18 cellular contexts compared by ENCODE assay signal in genomic region chr21:28974531-28975227, GRCh38. TPM values are rescaled to one million over a fixed set of nuclear protein-coding genes. Genes with fewer than 3 reads are reported as not detected.
A peak's percentile ranks its signal among the peaks of the same experiment; 100 is the strongest.
DNase-seq lines count a peak whose midpoint lies in the region; ATAC-seq and TF ChIP-seq lines count a peak whose summit lies in the region.
"Had no signal": no experiment of that assay in that cellular context is flagged by ENCODE, and none has a peak within 500 bp of the region (broad histone marks: within the 10 kb centered on the region; RNA-seq: fewer than 3 reads in every experiment).

No MANE protein-coding gene starts in this region.

- H3K9me3 ChIP-seq in psoas muscle (no peaks in the 10 kb centered on the region), suprapubic skin (no peaks in the 10 kb centered on the region), endodermal cell (ENCODE audit: control insufficient read depth, low read length) (peaks cover 6% of the 10 kb centered on the region)
- H3K9me3 ChIP-seq: A549 had no signal

- 79 to 88% (median 85%) methylated on average over 6 of the region's 6 CpGs for WGBS in psoas muscle, 3 donors
- WGBS in suprapubic skin, result 90% methylated on average over 6 of the region's 6 CpGs
- WGBS in endodermal cell (ENCODE audit: insufficient coverage in 1 of 2, insufficient read length in 1 of 2), 2 experiments, result 98 to 100% methylated on average over 2 to 5 of the region's 6 CpGs

- H3K27ac Mint-ChIP-seq in HFFc6, result peak overlapping the region; percentile 83
- H3K27ac Mint-ChIP-seq in endodermal cell, result no peak overlapping the region
- H3K27ac Mint-ChIP-seq: H9 had no signal

- H3K27me3 Mint-ChIP-seq in HFFc6 (ENCODE audit: insufficient read depth), result no peaks in the 10 kb centered on the region; the same call in 1 of the 2 replicates
- H3K27me3 Mint-ChIP-seq in endodermal cell (ENCODE audit: insufficient read depth), result no peaks in the 10 kb centered on the region

- H3K27ac ChIP-seq in psoas muscle, result peak overlapping the region; percentile 73
- no peak overlapping the region for H3K27ac ChIP-seq in suprapubic skin
- no peak overlapping the region for H3K27ac ChIP-seq in endodermal cell (ENCODE audit: low read depth, low read length)
- H3K27ac ChIP-seq: A549, C4-2B, PC-9 had no signal

- intact Hi-C loops in psoas muscle (cut with DNase I), result no loop called here

- H3K9ac ChIP-seq in endodermal cell (ENCODE audit: extremely low read depth, low read length, poor library complexity, severe bottlenecking), result no peak overlapping the region

- H3K36me3 ChIP-seq in psoas muscle (ENCODE audit: insufficient read depth in 1 of 2, low read depth in 1 of 2), result peaks cover 3 to 77% of the 10 kb centered on the region in 2 donors
- H3K36me3 ChIP-seq in suprapubic skin, result peaks cover 67% of the 10 kb centered on the region
- peaks cover 56% of the 10 kb centered on the region for H3K36me3 ChIP-seq in endodermal cell (ENCODE audit: control insufficient read depth, insufficient read depth, low read length)

- no peak for TF ChIP-seq POLR2A in suprapubic skin (IDR thresholded peaks at IDR 0.05)

- H3K4me1 Mint-ChIP-seq in HFFc6 (ENCODE audit: low read depth) (peaks cover 34% of the 10 kb centered on the region), endodermal cell (no peaks in the 10 kb centered on the region)
- H3K4me1 Mint-ChIP-seq: H9 had no signal

- peaks cover 23% of the 10 kb centered on the region for H3K4me1 ChIP-seq in psoas muscle
- H3K4me1 ChIP-seq in suprapubic skin, result no peaks in the 10 kb centered on the region
- no peaks in the 10 kb centered on the region for H3K4me1 ChIP-seq in endodermal cell (ENCODE audit: control insufficient read depth, insufficient read depth, low read length)
- H3K4me1 ChIP-seq: A549 had no signal

- H3K27me3 ChIP-seq in psoas muscle (ENCODE audit: insufficient read depth in 3 of 3, low read length in 2 of 3) (no peaks in the 10 kb centered on the region), suprapubic skin (no peaks in the 10 kb centered on the region), endodermal cell (ENCODE audit: control insufficient read depth, insufficient read depth, low read length, poor library complexity, severe bottlenecking) (no peaks in the 10 kb centered on the region)

- TF ChIP-seq EP300 in suprapubic skin (IDR thresholded peaks at IDR 0.05), result no peak

- DNase-seq in AG08395 (ENCODE audit: low spot score) (peak; percentile 4), HFFc6 (no peak), fibroblast of peridontal ligament (ENCODE audit: extremely low read depth) (peak; percentile 31), psoas muscle (no peak), suprapubic skin (ENCODE audit: low spot score in 2 of 2) (no peak), endodermal cell (no peak), NCI-H524 treated with DMSO at 0.1 percent for 48 hours (lab: John Stamatoyannopoulos, UW) (no peak)
- DNase-seq: COR-L47, H9, MV-4-11, NCI-H1417, NCI-H187 treated with DMSO at 0.1 percent for 48 hours, NCI-H2171, NCI-H446, PC-9 had no signal

- H3K36me3 Mint-ChIP-seq in HFFc6 (ENCODE audit: low read depth), result peaks cover 41% of the 10 kb centered on the region
- H3K36me3 Mint-ChIP-seq in endodermal cell (ENCODE audit: low read depth), result peaks cover 55% of the 10 kb centered on the region

- no peak for ATAC-seq in psoas muscle
- no peak for ATAC-seq in HG02798 (IDR thresholded peaks at IDR 0.05; ENCODE audit: poor library complexity, unreplicated experiment)
- ATAC-seq: A549 had no signal

- no peak for TF ChIP-seq CTCF in HFFc6 (IDR thresholded peaks at IDR 0.05)
- no peak for TF ChIP-seq CTCF in psoas muscle (IDR thresholded peaks at IDR 0.05)
- TF ChIP-seq CTCF in suprapubic skin (IDR thresholded peaks at IDR 0.05), result no peak
- TF ChIP-seq CTCF in endodermal cell (conservative IDR thresholded peaks at IDR 0.05), result no peak

- H3K4me3 ChIP-seq in psoas muscle, result no peak overlapping the region
- no peak overlapping the region for H3K4me3 ChIP-seq in suprapubic skin
- no peak overlapping the region for H3K4me3 ChIP-seq in endodermal cell (ENCODE audit: low read length)
- H3K4me3 ChIP-seq: A549, PC-9 had no signal

- H3K9me3 Mint-ChIP-seq in HFFc6 (no peaks in the 10 kb centered on the region), endodermal cell (peaks cover 3% of the 10 kb centered on the region)
- H3K9me3 Mint-ChIP-seq: H9 had no signal

- H3K4me3 Mint-ChIP-seq in HFFc6, result no peak overlapping the region
- H3K4me3 Mint-ChIP-seq in endodermal cell, result no peak overlapping the region
- H3K4me3 Mint-ChIP-seq: H9 had no signal

RNA-seq across cellular contexts. Expression of gene LTN1, which starts 18.0 kb away (rescaled TPM):
- 10 to 100 TPM; 19.8 to 23.4 (median 20.8) TPM for total RNA-seq in HFFc6 (2021; fragmentation: NEBNext Ultra II Directional; extraction: Animal tissue kit (Norgen Biotek cat#: 25700))
- total RNA-seq in psoas muscle (10 to 100 TPM; 17.8 to 22.2 (median 19.2) TPM), suprapubic skin (10 to 100 TPM; 19.0 to 42.9 (median 23.9) TPM), endodermal cell (10 to 100 TPM; 19.8 to 21.8 TPM)
- 10 to 100 TPM in 1 of 3 donors, 1 to 10 TPM in 2; 5.7 to 16.0 (median 6.8) TPM for polyA plus RNA-seq in psoas muscle
- 21.6 TPM for polyA plus RNA-seq in endodermal cell (2013, experiment 1 of 2)
- polyA plus RNA-seq in endodermal cell (2013, experiment 2 of 2), result 20.5 TPM

RNA-seq across cellular contexts. Expression of gene RWDD2B, which starts 44.5 kb away (rescaled TPM):
- total RNA-seq in HFFc6 (2021; fragmentation: NEBNext Ultra II Directional; extraction: Animal tissue kit (Norgen Biotek cat#: 25700)), result 10 to 100 TPM; 30.0 to 34.5 (median 31.1) TPM
- total RNA-seq in psoas muscle (10 to 100 TPM; 21.6 to 41.4 (median 27.8) TPM), suprapubic skin (1 to 10 TPM; 5.7 to 9.3 (median 8.1) TPM), endodermal cell (1 to 10 TPM in 1 of 2 donors, not detected in 1; 6.5 TPM)
- 10 to 100 TPM; 28.1 to 51.2 (median 30.5) TPM for polyA plus RNA-seq in psoas muscle
- 11.1 TPM for polyA plus RNA-seq in endodermal cell (2013, experiment 1 of 2)
- polyA plus RNA-seq in endodermal cell (2013, experiment 2 of 2), result 11.3 TPM

RNA-seq across cellular contexts. Expression of gene USP16, which starts 49.8 kb away (rescaled TPM):
- 10 to 100 TPM; 28.1 to 43.1 (median 37.1) TPM for total RNA-seq in HFFc6 (2021; fragmentation: NEBNext Ultra II Directional; extraction: Animal tissue kit (Norgen Biotek cat#: 25700))
- total RNA-seq in psoas muscle (10 to 100 TPM; 26.3 to 39.9 (median 34.4) TPM), suprapubic skin (10 to 100 TPM; 20.7 to 30.0 (median 25.5) TPM), endodermal cell (10 to 100 TPM; 19.9 to 22.0 TPM)
- polyA plus RNA-seq in psoas muscle, result 10 to 100 TPM; 27.6 to 45.1 (median 42.3) TPM
- 22.4 TPM for polyA plus RNA-seq in endodermal cell (2013, experiment 1 of 2)
- polyA plus RNA-seq in endodermal cell (2013, experiment 2 of 2), result 23.0 TPM

Comparison
In these comparisons a context has a peak if more than half of its experiments do, and no peak if none do; other contexts are left out.
1. DNase-seq: peak in AG08395 (single experiment) and fibroblast of peridontal ligament (single experiment); none in HFFc6 (single experiment), psoas muscle (0 of 2), suprapubic skin (0 of 2), endodermal cell (single experiment) and NCI-H524 treated with DMSO at 0.1 percent for 48 hours (single experiment).